ENCODE assay signal across 10 cellular contexts in the genomic region with DNA sequence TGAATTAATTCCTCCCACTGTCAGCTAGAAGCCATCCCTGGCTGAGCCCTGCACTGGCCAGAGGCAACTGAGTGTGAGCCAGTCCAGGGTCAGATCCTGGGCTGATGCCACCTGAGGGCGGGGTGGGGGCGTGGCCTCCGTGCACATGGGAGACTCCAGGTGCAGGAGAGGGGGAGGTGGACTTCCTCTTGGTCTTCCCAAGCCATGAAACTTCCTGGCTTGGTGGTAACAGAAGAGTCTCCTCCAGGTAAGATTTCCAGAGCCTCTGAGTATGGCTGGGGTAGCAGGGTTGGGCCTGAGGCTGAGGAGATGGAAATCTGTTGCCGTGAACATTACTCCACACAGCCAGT. TPM values are rescaled to one million over a fixed set of nuclear protein-coding genes. Genes with fewer than 3 reads are reported as not detected.
A peak's percentile ranks its signal among the peaks of the same experiment; 100 is the strongest.
DNase-seq lines count a peak whose midpoint lies in the region; TF ChIP-seq lines count a peak whose summit lies in the region.
"Had no signal": no experiment of that assay in that cellular context is flagged by ENCODE, and none has a peak within 500 bp of the region (broad histone marks: within the 10 kb centered on the region; RNA-seq: fewer than 3 reads in every experiment).

No MANE protein-coding gene starts in this region.

- WGBS in suprapubic skin: 43% methylated on average over 4 of the region's 4 CpGs

- H3K27me3 Mint-ChIP-seq in HFFc6 (ENCODE audit: insufficient read depth): no peaks in the 10 kb centered on the region; the same call in none of the 2 replicates

- no peak overlapping the region for H3K4me3 Mint-ChIP-seq in HFFc6

- H3K9me3 ChIP-seq in iPS-18c (ENCODE audit: control insufficient read depth, insufficient read depth, low read length) (no peaks in the 10 kb centered on the region), suprapubic skin (no peaks in the 10 kb centered on the region)

- no peak for TF ChIP-seq POLR2A in suprapubic skin (IDR thresholded peaks at IDR 0.05)

- DNase-seq in HuH-7.5 (ENCODE audit: low spot score) (peak; percentile 55), RPMI7951 (ENCODE audit: low read depth) (peak; percentile 67), suprapubic skin (ENCODE audit: low spot score in 2 of 2) (peak in 1 of 2 donors; percentile 64), HFFc6 (no peak), hypothalamus (lab: John Stamatoyannopoulos, UW) (no peak), NCI-H524 (lab: John Stamatoyannopoulos, UW) (no peak), GM13977 (ENCODE audit: low spot score) (no peak)
- DNase-seq: activated CD4-positive, alpha-beta T cell treated with anti-CD3 and anti-CD28 coated beads for 1 hour had no signal

- no peaks in the 10 kb centered on the region for H3K9me3 Mint-ChIP-seq in HFFc6

- H3K4me1 Mint-ChIP-seq in HFFc6 (ENCODE audit: low read depth): peaks cover 16% of the 10 kb centered on the region

- H3K27me3 ChIP-seq in suprapubic skin: no peaks in the 10 kb centered on the region

- peak overlapping the region; percentile 52 for H3K27ac ChIP-seq in suprapubic skin

- in situ Hi-C loops in GM13977 (cut with MboI; ENCODE audit: low pct_unique_long_range_greater_than_20kb, low sequenced_read_pairs, unreplicated experiment): no loop called here

- H3K36me3 Mint-ChIP-seq in HFFc6 (ENCODE audit: low read depth): no peaks in the 10 kb centered on the region

- TF ChIP-seq EP300 in suprapubic skin (IDR thresholded peaks at IDR 0.05): no peak

- TF ChIP-seq CTCF in suprapubic skin (IDR thresholded peaks at IDR 0.05) (no peak), HFFc6 (IDR thresholded peaks at IDR 0.05) (no peak), GM13977 (IDR thresholded peaks at IDR 0.05; ENCODE audit: extremely low read depth, insufficient read depth, missing control alignments) (no peak)

- no peak overlapping the region for H3K27ac Mint-ChIP-seq in HFFc6

- H3K4me1 ChIP-seq in suprapubic skin: peaks cover 29% of the 10 kb centered on the region

- H3K4me3 ChIP-seq in iPS-18c (ENCODE audit: insufficient read depth, low read depth, low read length) (peak overlapping the region; percentile 41), suprapubic skin (no peak overlapping the region)

- H3K36me3 ChIP-seq in suprapubic skin: no peaks in the 10 kb centered on the region

RNA-seq across cellular contexts. Expression of gene RAB17, which starts 0.5 kb away (rescaled TPM):
- 3.6 and 4.5 TPM in 2 replicates for total RNA-seq in RPMI7951 (2014; rRNA removed; shearing (Covaris generic))
- 1 to 10 TPM; 3.3 to 8.5 (median 6.0) TPM for total RNA-seq in suprapubic skin
- under 1 TPM in 4 of 6 experiments, not detected in 2; 0.13 to 0.36 (median 0.25) TPM for total RNA-seq in HFFc6 (2021; fragmentation: NEBNext Ultra II Directional; extraction: Animal tissue kit (Norgen Biotek cat#: 25700))

RNA-seq across cellular contexts. Expression of gene PRLH, which starts 24.6 kb away (rescaled TPM):
- total RNA-seq in RPMI7951 (2014; rRNA removed; shearing (Covaris generic)): not detected in 2 replicates
- total RNA-seq in suprapubic skin: not detected
- total RNA-seq in HFFc6 (2021; fragmentation: NEBNext Ultra II Directional; extraction: Animal tissue kit (Norgen Biotek cat#: 25700)): not detected
- total RNA-seq: NCI-H460 had no signal

RNA-seq across cellular contexts. Expression of gene LRRFIP1, which starts 36.4 kb away (rescaled TPM):
- total RNA-seq in RPMI7951 (2014; rRNA removed; shearing (Covaris generic)): 48.1 and 57.7 TPM in 2 replicates
- 100 to 1,000 TPM; 100 to 150 (median 109) TPM for total RNA-seq in suprapubic skin
- total RNA-seq in HFFc6 (2021; fragmentation: NEBNext Ultra II Directional; extraction: Animal tissue kit (Norgen Biotek cat#: 25700)): 100 to 1,000 TPM in 4 of 6 experiments, 10 to 100 TPM in 2; 90.6 to 107 (median 102) TPM

Comparison
In these comparisons a context has a peak if more than half of its experiments do, and no peak if none do; other contexts are left out.
1. DNase-seq: peak in HuH-7.5 (single experiment) and RPMI7951 (single experiment); none in HFFc6 (single experiment), hypothalamus (0 of 51), NCI-H524 (0 of 2) and GM13977 (single experiment).